ENCODE assay signal across 20 cellular contexts in the genomic region with DNA sequence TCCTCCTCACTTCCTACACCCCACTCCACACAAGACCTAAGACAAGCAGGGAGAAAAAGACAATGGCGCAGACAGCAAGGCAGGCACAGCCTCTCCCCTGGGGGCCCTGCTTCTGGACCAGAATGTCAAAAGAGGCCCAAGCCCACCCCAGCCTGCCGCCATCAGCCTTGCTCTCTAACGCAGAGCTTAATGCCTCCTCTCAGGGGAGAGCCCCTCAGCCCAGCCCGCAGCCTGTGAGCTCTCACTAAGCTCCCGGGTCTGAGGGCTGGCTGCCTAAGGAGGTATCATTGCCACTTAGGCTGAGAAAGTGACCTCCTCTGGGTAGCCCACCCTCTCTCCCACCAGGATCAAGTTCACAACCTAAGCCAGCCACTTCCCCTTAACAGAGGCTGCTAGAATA. TPM values are rescaled to one million over a fixed set of nuclear protein-coding genes. Genes with fewer than 3 reads are reported as not detected.
"Had no signal": no experiment of that assay in that cellular context is flagged by ENCODE, and none has a peak within 500 bp of the region (broad histone marks: within the 10 kb centered on the region; RNA-seq: fewer than 3 reads in every experiment).

No MANE protein-coding gene starts in this region.

- H3K4me1 ChIP-seq: right atrium auricular region, sigmoid colon, transverse colon had no signal

- H3K4me3 ChIP-seq: lung, right atrium auricular region, sigmoid colon, skin epidermis, stomach, thoracic aorta, transverse colon had no signal

- H3K36me3 Mint-ChIP-seq: immature natural killer cell, naive B cell had no signal

- H3K27me3 ChIP-seq: right atrium auricular region had no signal

- H3K27ac ChIP-seq: right atrium auricular region, sigmoid colon, skin epidermis, stomach, thoracic aorta, transverse colon had no signal

- H3K4me1 Mint-ChIP-seq: immature natural killer cell had no signal

- H3K4me3 Mint-ChIP-seq: immature natural killer cell, naive B cell, nephron had no signal

- DNase-seq: effector memory CD4-positive, alpha-beta T cell; immature natural killer cell; left cardiac atrium; left ventricle myocardium superior; mesenchymal stem cell; naive B cell; sigmoid colon; stimulated activated CD4-positive, alpha-beta T cell treated with anti-CD3 and anti-CD28 coated beads, Interleukin-12 subunit alpha, Interleukin-12 subunit beta, amount 100 ng/mL, for 4 hours; stimulated activated naive CD4-positive, alpha-beta T cell; stomach; substantia nigra; transverse colon had no signal

- H3K27ac Mint-ChIP-seq: immature natural killer cell, nephron had no signal

- H3K36me3 ChIP-seq: right atrium auricular region, sigmoid colon, stomach, thoracic aorta, transverse colon had no signal

- H3K9me3 ChIP-seq: right atrium auricular region, sigmoid colon, stomach, thoracic aorta, transverse colon had no signal

- ATAC-seq: esophagus mucosa, left cardiac atrium, left ventricle myocardium superior had no signal

- H3K9me3 Mint-ChIP-seq: immature natural killer cell, naive B cell, nephron had no signal

RNA-seq across cellular contexts. Expression of a gene that starts 16.7 kb away (rescaled TPM):
- total RNA-seq: glomerular endothelial cell, osteocyte, right atrium auricular region had no signal
